19 cellular contexts compared by ENCODE assay signal in genomic region chr10:11682896-11683295, GRCh38. TPM values are rescaled to one million over a fixed set of nuclear protein-coding genes. Genes with fewer than 3 reads are reported as not detected.
DNase-seq lines count a peak whose midpoint lies in the region; ATAC-seq and TF ChIP-seq lines count a peak whose summit lies in the region.
"Had no signal": no experiment of that assay in that cellular context is flagged by ENCODE, and none has a peak within 500 bp of the region (broad histone marks: within the 10 kb centered on the region; RNA-seq: fewer than 3 reads in every experiment).

No MANE protein-coding gene starts in this region.

- DNase-seq in CD4-positive, alpha-beta T cell = no peak
- DNase-seq in dermis blood vessel endothelial cell = peak; percentile 37
- DNase-seq in naive thymus-derived CD8-positive, alpha-beta T cell = no peak
- no peak for DNase-seq in activated CD8-positive, alpha-beta memory T cell treated with anti-CD3 and anti-CD28 coated beads, Interleukin-2, amount 50 U/mL, for 48 hours
- no peak for DNase-seq in activated CD4-positive, alpha-beta T cell treated with anti-CD3 and anti-CD28 coated beads, Interleukin-2, amount 10 ng/mL, durations not matched to agents 24 days and 14 days
- DNase-seq: activated T-cell treated with anti-CD3 and anti-CD28 coated beads, Interleukin-2, amount 50 U/mL, for 72 hours; body of pancreas; foreskin keratinocyte; hypothalamus; kidney; NCI-H1105; NCI-H526 treated with DMSO at 0.1 percent for 48 hours; SIG-M5 had no signal

- no peaks in the 10 kb centered on the region for H3K27me3 ChIP-seq in CD4-positive, alpha-beta T cell (ENCODE audit: control insufficient read depth, insufficient read depth, low read length)
- H3K27me3 ChIP-seq: body of pancreas had no signal

- H3K36me3 Mint-ChIP-seq in CD4-positive, alpha-beta T cell (ENCODE audit: low read depth) = no peaks in the 10 kb centered on the region
- H3K36me3 Mint-ChIP-seq in IgD-negative memory B cell = no peaks in the 10 kb centered on the region
- no peaks in the 10 kb centered on the region for H3K36me3 Mint-ChIP-seq in naive thymus-derived CD8-positive, alpha-beta T cell
- no peaks in the 10 kb centered on the region for H3K36me3 Mint-ChIP-seq in activated CD4-positive, alpha-beta T cell treated with anti-CD3 and anti-CD28 coated beads, Interleukin-2, amount 10 ng/mL, durations not matched to agents 24 days and 14 days (ENCODE audit: low read depth)
- H3K36me3 Mint-ChIP-seq: stimulated activated effector memory CD8-positive, alpha-beta T cell treated with anti-CD3 and anti-CD28 coated beads, Interleukin-12 subunit alpha, Interleukin-12 subunit beta, amount 100 ng/mL, for 72 hours had no signal

- H3K4me1 Mint-ChIP-seq in CD4-positive, alpha-beta T cell (ENCODE audit: low read depth) = peaks cover 60% of the 10 kb centered on the region
- peaks cover 51 to 76% (median 71%) of the 10 kb centered on the region in 3 donors for H3K4me1 Mint-ChIP-seq in IgD-negative memory B cell
- H3K4me1 Mint-ChIP-seq in naive thymus-derived CD8-positive, alpha-beta T cell = peaks cover 43 to 87% (median 68%) of the 10 kb centered on the region in 4 donors
- H3K4me1 Mint-ChIP-seq in activated CD4-positive, alpha-beta T cell treated with anti-CD3 and anti-CD28 coated beads, Interleukin-2, amount 10 ng/mL, durations not matched to agents 24 days and 14 days = peaks cover 21% of the 10 kb centered on the region

- TF ChIP-seq CTCF in CD4-positive, alpha-beta T cell (IDR thresholded peaks at IDR 0.05) = no peak

- no peaks in the 10 kb centered on the region for H3K9me3 ChIP-seq in CD4-positive, alpha-beta T cell (ENCODE audit: control insufficient read depth, low read length)
- H3K9me3 ChIP-seq: body of pancreas had no signal

- intact Hi-C loops in CD4-positive, alpha-beta T cell (cut with DNase I, micrococcal nuclease) = loop anchor here in 1 of 2 experiments (5.0 kb wide), 2 partner anchors 39 to 71 kb away; partner anchors contain the start of gene USP6NL
- intact Hi-C loops in activated CD4-positive, alpha-beta T cell treated with anti-CD3 and anti-CD28 coated beads, Interleukin-2, amount 10 ng/mL, durations not matched to agents 24 days and 14 days (cut with micrococcal nuclease) = no loop called here

- no peak for ATAC-seq in CD4-positive, alpha-beta T cell (ENCODE audit: poor library complexity)
- no peak for ATAC-seq in naive thymus-derived CD8-positive, alpha-beta T cell
- ATAC-seq in HG03442 (IDR thresholded peaks at IDR 0.05; ENCODE audit: unreplicated experiment) (no peak), GM18502 (IDR thresholded peaks at IDR 0.05; ENCODE audit: poor library complexity, unreplicated experiment) (no peak)
- ATAC-seq: activated T-cell treated with anti-CD3 and anti-CD28 coated beads, Interleukin-2, amount 50 U/mL, for 72 hours; body of pancreas; foreskin keratinocyte; stimulated activated effector memory CD8-positive, alpha-beta T cell treated with anti-CD3 and anti-CD28 coated beads, Interleukin-12 subunit alpha, Interleukin-12 subunit beta, amount 100 ng/mL, for 72 hours had no signal

- no peaks in the 10 kb centered on the region for H3K9me3 Mint-ChIP-seq in CD4-positive, alpha-beta T cell
- H3K9me3 Mint-ChIP-seq in IgD-negative memory B cell = no peaks in the 10 kb centered on the region
- H3K9me3 Mint-ChIP-seq in naive thymus-derived CD8-positive, alpha-beta T cell = no peaks in the 10 kb centered on the region
- H3K9me3 Mint-ChIP-seq in activated CD4-positive, alpha-beta T cell treated with anti-CD3 and anti-CD28 coated beads, Interleukin-2, amount 10 ng/mL, durations not matched to agents 24 days and 14 days = no peaks in the 10 kb centered on the region
- H3K9me3 Mint-ChIP-seq: activated T-cell treated with anti-CD3 and anti-CD28 coated beads, Interleukin-2, amount 50 U/mL, for 72 hours; stimulated activated effector memory CD8-positive, alpha-beta T cell treated with anti-CD3 and anti-CD28 coated beads, Interleukin-12 subunit alpha, Interleukin-12 subunit beta, amount 100 ng/mL, for 72 hours had no signal

- CTCF ChIA-PET in CD4-positive, alpha-beta T cell (lab: Charles Lee) = no interaction called here

- no peak overlapping the region for H3K27ac ChIP-seq in CD4-positive, alpha-beta T cell (ENCODE audit: low read depth, low read length)
- H3K27ac ChIP-seq: body of pancreas, coronary artery, foreskin keratinocyte had no signal

- no peaks in the 10 kb centered on the region for H3K27me3 Mint-ChIP-seq in CD4-positive, alpha-beta T cell
- H3K27me3 Mint-ChIP-seq in IgD-negative memory B cell = no peaks in the 10 kb centered on the region
- no peaks in the 10 kb centered on the region for H3K27me3 Mint-ChIP-seq in naive thymus-derived CD8-positive, alpha-beta T cell
- H3K27me3 Mint-ChIP-seq in activated CD4-positive, alpha-beta T cell treated with anti-CD3 and anti-CD28 coated beads, Interleukin-2, amount 10 ng/mL, durations not matched to agents 24 days and 14 days = peaks cover 46% of the 10 kb centered on the region

- H3K27ac Mint-ChIP-seq in CD4-positive, alpha-beta T cell = peak overlapping the region; percentile 98
- peak overlapping the region; percentile 98 to 100 (median 99) for H3K27ac Mint-ChIP-seq in IgD-negative memory B cell
- H3K27ac Mint-ChIP-seq in naive thymus-derived CD8-positive, alpha-beta T cell = peak overlapping the region; percentile 53 to 99 (median 98)
- no peak overlapping the region for H3K27ac Mint-ChIP-seq in activated CD4-positive, alpha-beta T cell treated with anti-CD3 and anti-CD28 coated beads, Interleukin-2, amount 10 ng/mL, durations not matched to agents 24 days and 14 days
- H3K27ac Mint-ChIP-seq: activated T-cell treated with anti-CD3 and anti-CD28 coated beads, Interleukin-2, amount 50 U/mL, for 72 hours; stimulated activated effector memory CD8-positive, alpha-beta T cell treated with anti-CD3 and anti-CD28 coated beads, Interleukin-12 subunit alpha, Interleukin-12 subunit beta, amount 100 ng/mL, for 72 hours had no signal

- H3K4me3 Mint-ChIP-seq in CD4-positive, alpha-beta T cell = peak overlapping the region; percentile 14
- H3K4me3 Mint-ChIP-seq in IgD-negative memory B cell = peak overlapping the region; percentile 81 to 97 (median 93)
- H3K4me3 Mint-ChIP-seq in naive thymus-derived CD8-positive, alpha-beta T cell = peak overlapping the region; percentile 12 to 94 (median 30)
- no peak overlapping the region for H3K4me3 Mint-ChIP-seq in activated CD4-positive, alpha-beta T cell treated with anti-CD3 and anti-CD28 coated beads, Interleukin-2, amount 10 ng/mL, durations not matched to agents 24 days and 14 days
- H3K4me3 Mint-ChIP-seq: activated T-cell treated with anti-CD3 and anti-CD28 coated beads, Interleukin-2, amount 50 U/mL, for 72 hours had no signal

- POLR2A ChIA-PET in CD4-positive, alpha-beta T cell (lab: Charles Lee) = interaction anchor here (1.3 kb wide), 1 partner anchor 12 kb away, joined by 4 read pairs; no protein-coding TSS in a partner anchor
- POLR2A ChIA-PET in naive thymus-derived CD8-positive, alpha-beta T cell (lab: Charles Lee) = interaction anchor here (0.6 to 1.8 kb wide), 5 partner anchors 22 to 336 kb away, joined by 3 to 5 read pairs (median 3); partner anchors contain the start of gene USP6NL

RNA-seq across cellular contexts. Expression of gene ECHDC3, which starts 59.3 kb away (rescaled TPM):
- 1 to 10 TPM; 1.5 to 1.6 TPM for total RNA-seq in CD4-positive, alpha-beta T cell
- 0.73 TPM for polyA plus RNA-seq in IgD-negative memory B cell
- total RNA-seq in dermis blood vessel endothelial cell = 17.4 and 26.0 TPM in 2 replicates
- under 1 TPM; 0.65 to 0.74 TPM for total RNA-seq in naive thymus-derived CD8-positive, alpha-beta T cell
- polyA plus RNA-seq in naive thymus-derived CD8-positive, alpha-beta T cell = 1 to 10 TPM in 1 of 3 donors, under 1 TPM in 2; 0.14 to 1.7 (median 0.55) TPM
- 0.35 and 0.47 TPM in 2 replicates for total RNA-seq in activated CD4-positive, alpha-beta T cell treated with anti-CD3 and anti-CD28 coated beads, Interleukin-2, amount 10 ng/mL, durations not matched to agents 24 days and 14 days
- total RNA-seq: T-helper 2 cell treated with Interferon-gamma antibody and Interleukin-4, amounts not matched to agents 100 ng/mL and 5 ng/mL, for 36 hours had no signal
